1 cellular context compared by ENCODE assay signal in genomic region chr19:8385103-8385502, GRCh38. TPM values are rescaled to one million over a fixed set of nuclear protein-coding genes. Genes with fewer than 3 reads are reported as not detected.
"Had no signal": no experiment of that assay in that cellular context is flagged by ENCODE, and none has a peak within 500 bp of the region (broad histone marks: within the 10 kb centered on the region; RNA-seq: fewer than 3 reads in every experiment).

No MANE protein-coding gene starts in this region.

RNA-seq across cellular contexts. Expression of gene ANGPTL4, which starts 21.1 kb away (rescaled TPM):
- total RNA-seq: T-helper 17 cell had no signal
